Comparison of ENCODE assay signal across 9 cellular contexts in genomic region chr5:139658501-139658927, GRCh38. TPM values are rescaled to one million over a fixed set of nuclear protein-coding genes. Genes with fewer than 3 reads are reported as not detected.
DNase-seq lines count a peak whose midpoint lies in the region; ATAC-seq and TF ChIP-seq lines count a peak whose summit lies in the region.
"Had no signal": no experiment of that assay in that cellular context is flagged by ENCODE, and none has a peak within 500 bp of the region (broad histone marks: within the 10 kb centered on the region; RNA-seq: fewer than 3 reads in every experiment).

No MANE protein-coding gene starts in this region.

- intact Hi-C loops in Calu3 (cut with micrococcal nuclease; ENCODE audit: unreplicated experiment): no loop called here

- CTCF ChIA-PET in Calu3 (lab: Charles Lee): interaction anchor here (0.5 to 2.8 kb wide), 5 partner anchors 10 to 66 kb away, joined by 3 to 18 read pairs (median 5); partner anchors contain the start of gene CXXC5

- H3K36me3 ChIP-seq in SJCRH30: 0 out of 2 replicates have a peak, but pooled peaks cover 2% of the 10 kb centered on the region

- peak overlapping the region; percentile 86 for H3K27ac ChIP-seq in SJCRH30

- peaks cover 45% of the 10 kb centered on the region for H3K36me3 Mint-ChIP-seq in Calu3 (ENCODE audit: insufficient read depth, unreplicated experiment)
- H3K36me3 Mint-ChIP-seq in progenitor cell of endocrine pancreas (ENCODE audit: insufficient read depth): no peaks in the 10 kb centered on the region

- H3K4me3 ChIP-seq in SJCRH30 (peak overlapping the region; percentile 47), fibroblast of the aortic adventitia (ENCODE audit: low read depth, low read length) (no peak overlapping the region)

- H3K4me1 Mint-ChIP-seq in Calu3 (ENCODE audit: low read depth, unreplicated experiment) (peaks cover 94% of the 10 kb centered on the region), progenitor cell of endocrine pancreas (ENCODE audit: low read depth) (peaks cover 62% of the 10 kb centered on the region)

- no peaks in the 10 kb centered on the region for H3K9me3 ChIP-seq in SJCRH30 (replicated peaks)

- H3K4me1 ChIP-seq in SJCRH30: peaks cover 64% of the 10 kb centered on the region

- no TSS peak for BruUV-seq in Calu3 (replicated peaks; lab: Mats Ljungman, UMichigan)

- TF ChIP-seq CTCF in Calu3 (IDR thresholded peaks at IDR 0.05; ENCODE audit: unreplicated experiment): no peak
- peak; percentile 30 for TF ChIP-seq CTCF in fibroblast of the aortic adventitia (IDR thresholded peaks at IDR 0.05; ENCODE audit: insufficient read depth, low read length)
- no peak for TF ChIP-seq CTCF in progenitor cell of endocrine pancreas (IDR thresholded peaks at IDR 0.05; ENCODE audit: unreplicated experiment)

- H3K27me3 ChIP-seq in SJCRH30: no peaks in the 10 kb centered on the region

- DNase-seq in Calu3 (no peak), SJCRH30 (no peak), fibroblast of the aortic adventitia (ENCODE audit: low read depth) (peak; percentile 57), progenitor cell of endocrine pancreas (ENCODE audit: low spot score, unreplicated experiment) (no peak)

- H3K9me3 Mint-ChIP-seq in Calu3 (ENCODE audit: low read depth, unreplicated experiment) (no peaks in the 10 kb centered on the region), progenitor cell of endocrine pancreas (ENCODE audit: low read depth) (no peaks in the 10 kb centered on the region)
- H3K9me3 Mint-ChIP-seq: neural crest cell had no signal

- ATAC-seq in GM19452 (IDR thresholded peaks at IDR 0.05; ENCODE audit: unreplicated experiment) (no peak), GM21786 (IDR thresholded peaks at IDR 0.05; ENCODE audit: unreplicated experiment) (no peak), HG02870 (IDR thresholded peaks at IDR 0.05; ENCODE audit: unreplicated experiment) (no peak), HG03108 (IDR thresholded peaks at IDR 0.05; ENCODE audit: unreplicated experiment) (no peak)

- H3K27ac Mint-ChIP-seq in Calu3 (ENCODE audit: unreplicated experiment): peak overlapping the region; percentile 90
- peak overlapping the region; percentile 69 for H3K27ac Mint-ChIP-seq in progenitor cell of endocrine pancreas

- H3K27me3 Mint-ChIP-seq in Calu3 (ENCODE audit: unreplicated experiment) (no peaks in the 10 kb centered on the region), progenitor cell of endocrine pancreas (no peaks in the 10 kb centered on the region)

- H3K4me3 Mint-ChIP-seq in Calu3 (ENCODE audit: low read depth, unreplicated experiment) (peak overlapping the region; percentile 60), progenitor cell of endocrine pancreas (ENCODE audit: low read depth) (no peak overlapping the region)

RNA-seq across cellular contexts. Expression of gene CXXC5, which starts 10.4 kb away (rescaled TPM):
- 64.1 and 69.1 TPM in 2 replicates for total RNA-seq in Calu3 (2022)
- total RNA-seq in SJCRH30 (2014; rRNA removed; shearing (Covaris generic)): 76.8 and 81.4 TPM in 2 replicates
- 26.1 and 75.9 TPM in 2 replicates for total RNA-seq in fibroblast of the aortic adventitia (ENCODE audit: low replicate concordance)
- 79.1 and 88.2 TPM in 2 replicates for total RNA-seq in progenitor cell of endocrine pancreas
